Comparison of ENCODE assay signal across 1 cellular context in genomic region chr13:99984463-99985242, GRCh38.
TF ChIP-seq lines count a peak whose summit lies in the region.

No MANE protein-coding gene starts in this region.

TF ChIP-seq in GM23338, 12 proteins besides CTCF, POLR2A, EP300 and RAD21 (continued from another document):
- TF ChIP-seq REST (IDR thresholded peaks at IDR 0.05; ENCODE audit: unreplicated experiment) (no peak), EZH2 (IDR thresholded peaks at IDR 0.05; ENCODE audit: low read depth, unreplicated experiment) (peak; percentile 24), ZNF462 (CRISPR knock-in tag; IDR thresholded peaks at IDR 0.05) (no peak), STAT1 (IDR thresholded peaks at IDR 0.05; ENCODE audit: unreplicated experiment) (no peak), EZH2phosphoT487 (IDR thresholded peaks at IDR 0.05; ENCODE audit: unreplicated experiment) (no peak), POLR2AphosphoS5 (IDR thresholded peaks at IDR 0.05; ENCODE audit: low read depth) (peak; percentile 43), ETS1 (IDR thresholded peaks at IDR 0.05) (no peak)
